In genomic region chr21:25934771-25935224, GRCh38 we compare ENCODE assay signal across 1 cellular context.
TF ChIP-seq lines count a peak whose summit lies in the region.

No MANE protein-coding gene starts in this region.

TF ChIP-seq in GM23338, 12 proteins besides CTCF, POLR2A, EP300 and RAD21 (continued from another document):
- TF ChIP-seq, protein P1, sequence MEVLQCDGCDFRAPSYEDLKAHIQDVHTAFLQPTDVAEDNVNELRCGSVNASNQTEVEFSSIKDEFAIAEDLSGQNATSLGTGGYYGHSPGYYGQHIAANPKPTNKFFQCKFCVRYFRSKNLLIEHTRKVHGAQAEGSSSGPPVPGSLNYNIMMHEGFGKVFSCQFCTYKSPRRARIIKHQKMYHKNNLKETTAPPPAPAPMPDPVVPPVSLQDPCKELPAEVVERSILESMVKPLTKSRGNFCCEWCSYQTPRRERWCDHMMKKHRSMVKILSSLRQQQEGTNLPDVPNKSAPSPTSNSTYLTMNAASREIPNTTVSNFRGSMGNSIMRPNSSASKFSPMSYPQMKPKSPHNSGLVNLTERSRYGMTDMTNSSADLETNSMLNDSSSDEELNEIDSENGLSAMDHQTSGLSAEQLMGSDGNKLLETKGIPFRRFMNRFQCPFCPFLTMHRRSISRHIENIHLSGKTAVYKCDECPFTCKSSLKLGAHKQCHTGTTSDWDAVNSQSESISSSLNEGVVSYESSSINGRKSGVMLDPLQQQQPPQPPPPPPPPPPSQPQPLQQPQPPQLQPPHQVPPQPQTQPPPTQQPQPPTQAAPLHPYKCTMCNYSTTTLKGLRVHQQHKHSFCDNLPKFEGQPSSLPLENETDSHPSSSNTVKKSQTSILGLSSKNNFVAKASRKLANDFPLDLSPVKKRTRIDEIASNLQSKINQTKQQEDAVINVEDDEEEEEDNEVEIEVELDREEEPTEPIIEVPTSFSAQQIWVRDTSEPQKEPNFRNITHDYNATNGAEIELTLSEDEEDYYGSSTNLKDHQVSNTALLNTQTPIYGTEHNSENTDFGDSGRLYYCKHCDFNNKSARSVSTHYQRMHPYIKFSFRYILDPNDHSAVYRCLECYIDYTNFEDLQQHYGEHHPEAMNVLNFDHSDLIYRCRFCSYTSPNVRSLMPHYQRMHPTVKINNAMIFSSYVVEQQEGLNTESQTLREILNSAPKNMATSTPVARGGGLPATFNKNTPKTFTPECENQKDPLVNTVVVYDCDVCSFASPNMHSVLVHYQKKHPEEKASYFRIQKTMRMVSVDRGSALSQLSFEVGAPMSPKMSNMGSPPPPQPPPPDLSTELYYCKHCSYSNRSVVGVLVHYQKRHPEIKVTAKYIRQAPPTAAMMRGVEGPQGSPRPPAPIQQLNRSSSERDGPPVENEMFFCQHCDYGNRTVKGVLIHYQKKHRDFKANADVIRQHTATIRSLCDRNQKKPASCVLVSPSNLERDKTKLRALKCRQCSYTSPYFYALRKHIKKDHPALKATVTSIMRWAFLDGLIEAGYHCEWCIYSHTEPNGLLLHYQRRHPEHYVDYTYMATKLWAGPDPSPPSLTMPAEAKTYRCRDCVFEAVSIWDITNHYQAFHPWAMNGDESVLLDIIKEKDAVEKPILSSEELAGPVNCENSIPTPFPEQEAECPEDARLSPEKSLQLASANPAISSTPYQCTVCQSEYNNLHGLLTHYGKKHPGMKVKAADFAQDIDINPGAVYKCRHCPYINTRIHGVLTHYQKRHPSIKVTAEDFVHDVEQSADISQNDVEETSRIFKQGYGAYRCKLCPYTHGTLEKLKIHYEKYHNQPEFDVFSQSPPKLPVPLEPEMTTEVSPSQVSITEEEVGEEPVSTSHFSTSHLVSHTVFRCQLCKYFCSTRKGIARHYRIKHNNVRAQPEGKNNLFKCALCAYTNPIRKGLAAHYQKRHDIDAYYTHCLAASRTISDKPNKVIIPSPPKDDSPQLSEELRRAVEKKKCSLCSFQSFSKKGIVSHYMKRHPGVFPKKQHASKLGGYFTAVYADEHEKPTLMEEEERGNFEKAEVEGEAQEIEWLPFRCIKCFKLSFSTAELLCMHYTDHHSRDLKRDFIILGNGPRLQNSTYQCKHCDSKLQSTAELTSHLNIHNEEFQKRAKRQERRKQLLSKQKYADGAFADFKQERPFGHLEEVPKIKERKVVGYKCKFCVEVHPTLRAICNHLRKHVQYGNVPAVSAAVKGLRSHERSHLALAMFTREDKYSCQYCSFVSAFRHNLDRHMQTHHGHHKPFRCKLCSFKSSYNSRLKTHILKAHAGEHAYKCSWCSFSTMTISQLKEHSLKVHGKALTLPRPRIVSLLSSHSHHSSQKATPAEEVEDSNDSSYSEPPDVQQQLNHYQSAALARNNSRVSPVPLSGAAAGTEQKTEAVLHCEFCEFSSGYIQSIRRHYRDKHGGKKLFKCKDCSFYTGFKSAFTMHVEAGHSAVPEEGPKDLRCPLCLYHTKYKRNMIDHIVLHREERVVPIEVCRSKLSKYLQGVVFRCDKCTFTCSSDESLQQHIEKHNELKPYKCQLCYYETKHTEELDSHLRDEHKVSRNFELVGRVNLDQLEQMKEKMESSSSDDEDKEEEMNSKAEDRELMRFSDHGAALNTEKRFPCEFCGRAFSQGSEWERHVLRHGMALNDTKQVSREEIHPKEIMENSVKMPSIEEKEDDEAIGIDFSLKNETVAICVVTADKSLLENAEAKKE (CRISPR knock-in tag; IDR thresholded peaks at IDR 0.05) = no peak
- TF ChIP-seq JUNB (IDR thresholded peaks at IDR 0.05; ENCODE audit: unreplicated experiment) = no peak
- no peak for TF ChIP-seq ZNF114 (CRISPR knock-in tag; IDR thresholded peaks at IDR 0.05)
- no peak for TF ChIP-seq NANOG (IDR thresholded peaks at IDR 0.05; ENCODE audit: borderline replicate concordance)
TF ChIP-seq in GM23338: peak in this region for 0.
